ENCODE assay signal across 11 cellular contexts in the genomic region with DNA sequence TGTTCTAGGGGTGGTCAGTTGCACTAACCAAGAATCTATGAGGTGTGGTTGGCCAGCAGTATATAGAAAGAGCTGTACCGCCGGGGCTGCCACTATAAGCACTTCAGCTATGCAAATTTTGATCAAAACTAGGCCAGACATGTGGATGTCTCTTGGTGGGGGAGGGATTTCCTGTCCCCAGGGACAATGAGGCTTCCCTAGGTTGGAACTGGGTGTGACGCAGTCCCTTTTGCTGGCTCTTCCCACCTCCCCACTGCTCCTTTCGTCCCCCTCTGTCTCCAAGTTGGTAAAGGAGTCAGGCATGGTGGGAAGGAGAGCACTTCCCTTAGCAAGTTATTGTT. TPM values are rescaled to one million over a fixed set of nuclear protein-coding genes. Genes with fewer than 3 reads are reported as not detected.
DNase-seq lines count a peak whose midpoint lies in the region; ATAC-seq and TF ChIP-seq lines count a peak whose summit lies in the region.
"Had no signal": no experiment of that assay in that cellular context is flagged by ENCODE, and none has a peak within 500 bp of the region (broad histone marks: within the 10 kb centered on the region; RNA-seq: fewer than 3 reads in every experiment).

No MANE protein-coding gene starts in this region.

- intact Hi-C loops in lower lobe of right lung (cut with DNase I), result no loop called here
- intact Hi-C loops in activated CD4-positive, alpha-beta T cell treated with anti-CD3 and anti-CD28 coated beads for 36 hours (cut with DNase I, micrococcal nuclease), result no loop called here
- intact Hi-C loops in activated T-helper 1 cell treated with anti-CD3 and anti-CD28 coated beads, Interleukin-12 subunit alpha, Interleukin-12 subunit beta, Interleukin-2, Interleukin-4 antibody, amounts not matched to agents 30 ng/mL and 10 ng/mL and 1 ng/mL, durations not matched to agents 14 hours and 24 hours and 36 hours (cut with micrococcal nuclease), result no loop called here
- intact Hi-C loops in CD4-positive, alpha-beta memory T cell (cut with micrococcal nuclease), result no loop called here

- H3K9me3 ChIP-seq in Peyer's patch, result no peaks in the 10 kb centered on the region
- no peaks in the 10 kb centered on the region for H3K9me3 ChIP-seq in lower lobe of right lung
- no peaks in the 10 kb centered on the region for H3K9me3 ChIP-seq in CD4-positive, alpha-beta memory T cell (ENCODE audit: control insufficient read depth in 1 of 2, low read length in 2 of 2)
- H3K9me3 ChIP-seq: HAP-1 had no signal

- H3K9me3 Mint-ChIP-seq in activated CD4-positive, alpha-beta T cell treated with anti-CD3 and anti-CD28 coated beads for 36 hours (ENCODE audit: low read depth), result no peaks in the 10 kb centered on the region
- H3K9me3 Mint-ChIP-seq in activated T-helper 1 cell treated with anti-CD3 and anti-CD28 coated beads, Interleukin-12 subunit alpha, Interleukin-12 subunit beta, Interleukin-2, Interleukin-4 antibody, amounts not matched to agents 30 ng/mL and 10 ng/mL and 1 ng/mL, durations not matched to agents 14 hours and 24 hours and 36 hours, result no peaks in the 10 kb centered on the region
- no peaks in the 10 kb centered on the region for H3K9me3 Mint-ChIP-seq in CD4-positive, alpha-beta memory T cell

- H3K36me3 Mint-ChIP-seq in activated CD4-positive, alpha-beta T cell treated with anti-CD3 and anti-CD28 coated beads for 36 hours (ENCODE audit: low read depth), result peaks cover 25% of the 10 kb centered on the region
- peaks cover 10% of the 10 kb centered on the region for H3K36me3 Mint-ChIP-seq in activated T-helper 1 cell treated with anti-CD3 and anti-CD28 coated beads, Interleukin-12 subunit alpha, Interleukin-12 subunit beta, Interleukin-2, Interleukin-4 antibody, amounts not matched to agents 30 ng/mL and 10 ng/mL and 1 ng/mL, durations not matched to agents 14 hours and 24 hours and 36 hours (ENCODE audit: low read depth)
- H3K36me3 Mint-ChIP-seq in CD4-positive, alpha-beta memory T cell, result peaks cover 26 to 27% of the 10 kb centered on the region in 2 donors

- peak overlapping the region in 1 of 4 donors; percentile 2 for H3K4me3 ChIP-seq in Peyer's patch
- H3K4me3 ChIP-seq in lower lobe of right lung, result peak overlapping the region; percentile 18
- H3K4me3 ChIP-seq in CD4-positive, alpha-beta memory T cell (ENCODE audit: low read length in 2 of 2), result no peak overlapping the region
- H3K4me3 ChIP-seq: HAP-1 had no signal

- POLR2A ChIA-PET in activated CD4-positive, alpha-beta T cell treated with anti-CD3 and anti-CD28 coated beads for 36 hours (lab: Charles Lee), result no interaction called here
- POLR2A ChIA-PET in CD4-positive, alpha-beta memory T cell (lab: Charles Lee; ENCODE audit: partially characterized antibody), result no interaction called here

- peak in 2 of 3 donors; percentile 49 to 56 for DNase-seq in Peyer's patch
- no peak for DNase-seq in lower lobe of right lung
- DNase-seq in activated CD4-positive, alpha-beta T cell treated with anti-CD3 and anti-CD28 coated beads for 36 hours, result no peak
- no peak for DNase-seq in activated T-helper 1 cell treated with anti-CD3 and anti-CD28 coated beads, Interleukin-12 subunit alpha, Interleukin-12 subunit beta, Interleukin-2, Interleukin-4 antibody, amounts not matched to agents 30 ng/mL and 10 ng/mL and 1 ng/mL, durations not matched to agents 14 hours and 24 hours and 36 hours (ENCODE audit: low spot score)
- no peak for DNase-seq in CD4-positive, alpha-beta memory T cell
- DNase-seq: DND-41, NCI-H2107 had no signal

- no peak overlapping the region for H3K4me3 Mint-ChIP-seq in activated CD4-positive, alpha-beta T cell treated with anti-CD3 and anti-CD28 coated beads for 36 hours
- H3K4me3 Mint-ChIP-seq in activated T-helper 1 cell treated with anti-CD3 and anti-CD28 coated beads, Interleukin-12 subunit alpha, Interleukin-12 subunit beta, Interleukin-2, Interleukin-4 antibody, amounts not matched to agents 30 ng/mL and 10 ng/mL and 1 ng/mL, durations not matched to agents 14 hours and 24 hours and 36 hours, result no peak overlapping the region
- no peak overlapping the region for H3K4me3 Mint-ChIP-seq in CD4-positive, alpha-beta memory T cell

- TF ChIP-seq CTCF in Peyer's patch (IDR thresholded peaks at IDR 0.05), result no peak
- no peak for TF ChIP-seq CTCF in lower lobe of right lung (IDR thresholded peaks at IDR 0.05)

- H3K27me3 ChIP-seq in Peyer's patch (no peaks in the 10 kb centered on the region), lower lobe of right lung (ENCODE audit: low read depth) (no peaks in the 10 kb centered on the region)
- no peaks in the 10 kb centered on the region for H3K27me3 ChIP-seq in CD4-positive, alpha-beta memory T cell (ENCODE audit: insufficient read depth, low read length)

- H3K27me3 Mint-ChIP-seq in activated CD4-positive, alpha-beta T cell treated with anti-CD3 and anti-CD28 coated beads for 36 hours, result no peaks in the 10 kb centered on the region
- H3K27me3 Mint-ChIP-seq in activated T-helper 1 cell treated with anti-CD3 and anti-CD28 coated beads, Interleukin-12 subunit alpha, Interleukin-12 subunit beta, Interleukin-2, Interleukin-4 antibody, amounts not matched to agents 30 ng/mL and 10 ng/mL and 1 ng/mL, durations not matched to agents 14 hours and 24 hours and 36 hours (ENCODE audit: insufficient read depth), result no peaks in the 10 kb centered on the region
- H3K27me3 Mint-ChIP-seq in CD4-positive, alpha-beta memory T cell, result no peaks in the 10 kb centered on the region

- ATAC-seq in GM18861 (IDR thresholded peaks at IDR 0.05; ENCODE audit: unreplicated experiment), result peak; percentile 52
- peak; percentile 51 for ATAC-seq in HG02938 (IDR thresholded peaks at IDR 0.05; ENCODE audit: unreplicated experiment)
- ATAC-seq in lower lobe of right lung, result no peak
- no peak for ATAC-seq in activated CD4-positive, alpha-beta T cell treated with anti-CD3 and anti-CD28 coated beads for 36 hours
- ATAC-seq in HG03108 (IDR thresholded peaks at IDR 0.05; ENCODE audit: unreplicated experiment), result no peak

- H3K4me1 ChIP-seq in Peyer's patch (peaks cover 0 to 3% (median 0%) of the 10 kb centered on the region in 4 donors), lower lobe of right lung (peaks cover 66% of the 10 kb centered on the region)
- no peaks in the 10 kb centered on the region for H3K4me1 ChIP-seq in CD4-positive, alpha-beta memory T cell (ENCODE audit: insufficient read depth, low read length)
- H3K4me1 ChIP-seq: HAP-1 had no signal

- H3K27ac Mint-ChIP-seq in activated CD4-positive, alpha-beta T cell treated with anti-CD3 and anti-CD28 coated beads for 36 hours, result no peak overlapping the region
- no peak overlapping the region for H3K27ac Mint-ChIP-seq in activated T-helper 1 cell treated with anti-CD3 and anti-CD28 coated beads, Interleukin-12 subunit alpha, Interleukin-12 subunit beta, Interleukin-2, Interleukin-4 antibody, amounts not matched to agents 30 ng/mL and 10 ng/mL and 1 ng/mL, durations not matched to agents 14 hours and 24 hours and 36 hours
- H3K27ac Mint-ChIP-seq in CD4-positive, alpha-beta memory T cell, result no peak overlapping the region

- no peak for TF ChIP-seq POLR2A in Peyer's patch (IDR thresholded peaks at IDR 0.05)

- peaks cover 28% of the 10 kb centered on the region for H3K4me1 Mint-ChIP-seq in activated CD4-positive, alpha-beta T cell treated with anti-CD3 and anti-CD28 coated beads for 36 hours
- peaks cover 13% of the 10 kb centered on the region for H3K4me1 Mint-ChIP-seq in activated T-helper 1 cell treated with anti-CD3 and anti-CD28 coated beads, Interleukin-12 subunit alpha, Interleukin-12 subunit beta, Interleukin-2, Interleukin-4 antibody, amounts not matched to agents 30 ng/mL and 10 ng/mL and 1 ng/mL, durations not matched to agents 14 hours and 24 hours and 36 hours (ENCODE audit: low read depth)
- peaks cover 5 to 14% (median 11%) of the 10 kb centered on the region in 4 donors for H3K4me1 Mint-ChIP-seq in CD4-positive, alpha-beta memory T cell

- CTCF ChIA-PET in activated CD4-positive, alpha-beta T cell treated with anti-CD3 and anti-CD28 coated beads for 36 hours (lab: Charles Lee), result no interaction called here
- CTCF ChIA-PET in CD4-positive, alpha-beta memory T cell (lab: Charles Lee; ENCODE audit: partially characterized antibody), result no interaction called here

- H3K27ac ChIP-seq in Peyer's patch (peak overlapping the region in 1 of 4 donors; percentile 55), lower lobe of right lung (peak overlapping the region; percentile 67)
- no peak overlapping the region for H3K27ac ChIP-seq in CD4-positive, alpha-beta memory T cell (ENCODE audit: low read depth, low read length)

- H3K36me3 ChIP-seq in Peyer's patch, result peaks cover 0 to 8% (median 0%) of the 10 kb centered on the region in 3 donors
- peaks cover 40% of the 10 kb centered on the region for H3K36me3 ChIP-seq in lower lobe of right lung
- H3K36me3 ChIP-seq in CD4-positive, alpha-beta memory T cell (ENCODE audit: insufficient read depth, low read length), result no peaks in the 10 kb centered on the region
- H3K36me3 ChIP-seq: HAP-1 had no signal

RNA-seq across cellular contexts. Expression of gene SDCCAG8, which starts 13.6 kb away (rescaled TPM):
- total RNA-seq in Peyer's patch, result 100 to 1,000 TPM in 1 of 4 donors, 10 to 100 TPM in 3; 30.3 to 131 (median 55.4) TPM
- total RNA-seq in lower lobe of right lung, result 92.7 TPM
- 10 to 100 TPM; 26.4 to 26.5 TPM for total RNA-seq in activated CD4-positive, alpha-beta T cell treated with anti-CD3 and anti-CD28 coated beads for 36 hours
- 14.6 and 17.6 TPM in 2 replicates for total RNA-seq in activated T-helper 1 cell treated with anti-CD3 and anti-CD28 coated beads, Interleukin-12 subunit alpha, Interleukin-12 subunit beta, Interleukin-2, Interleukin-4 antibody, amounts not matched to agents 30 ng/mL and 10 ng/mL and 1 ng/mL, durations not matched to agents 14 hours and 24 hours and 36 hours
- total RNA-seq in CD4-positive, alpha-beta memory T cell, result 10 to 100 TPM; 32.8 to 35.7 TPM
- 10 to 100 TPM; 19.0 to 22.6 TPM for polyA plus RNA-seq in CD4-positive, alpha-beta memory T cell

RNA-seq across cellular contexts. Expression of gene CEP170, which starts 14.3 kb away (rescaled TPM):
- total RNA-seq in Peyer's patch (10 to 100 TPM in 3 of 4 donors, 1 to 10 TPM in 1; 6.0 to 92.4 (median 13.8) TPM), lower lobe of right lung (106 TPM)
- total RNA-seq in activated CD4-positive, alpha-beta T cell treated with anti-CD3 and anti-CD28 coated beads for 36 hours, result 10 to 100 TPM; 54.5 to 56.7 TPM
- 47.6 and 51.6 TPM in 2 replicates for total RNA-seq in activated T-helper 1 cell treated with anti-CD3 and anti-CD28 coated beads, Interleukin-12 subunit alpha, Interleukin-12 subunit beta, Interleukin-2, Interleukin-4 antibody, amounts not matched to agents 30 ng/mL and 10 ng/mL and 1 ng/mL, durations not matched to agents 14 hours and 24 hours and 36 hours
- total RNA-seq in CD4-positive, alpha-beta memory T cell, result 10 to 100 TPM; 36.4 to 40.7 TPM
- 10 to 100 TPM in 1 of 2 donors, 1 to 10 TPM in 1; 3.9 to 10.9 TPM for polyA plus RNA-seq in CD4-positive, alpha-beta memory T cell

Comparison
In these comparisons a context has a peak if more than half of its experiments do, and no peak if none do; other contexts are left out.
1. ATAC-seq: peak in GM18861 (single experiment) and HG02938 (single experiment); none in lower lobe of right lung (0 of 2), activated CD4-positive, alpha-beta T cell treated with anti-CD3 and anti-CD28 coated beads for 36 hours (single experiment) and HG03108 (single experiment).
2. DNase-seq: peak in Peyer's patch (2 of 3); none in lower lobe of right lung (single experiment), activated CD4-positive, alpha-beta T cell treated with anti-CD3 and anti-CD28 coated beads for 36 hours (single experiment), activated T-helper 1 cell treated with anti-CD3 and anti-CD28 coated beads, Interleukin-12 subunit alpha, Interleukin-12 subunit beta, Interleukin-2, Interleukin-4 antibody, amounts not matched to agents 30 ng/mL and 10 ng/mL and 1 ng/mL, durations not matched to agents 14 hours and 24 hours and 36 hours (single experiment) and CD4-positive, alpha-beta memory T cell (0 of 5).